Comparison of ENCODE assay signal across 9 cellular contexts in the genomic region with DNA sequence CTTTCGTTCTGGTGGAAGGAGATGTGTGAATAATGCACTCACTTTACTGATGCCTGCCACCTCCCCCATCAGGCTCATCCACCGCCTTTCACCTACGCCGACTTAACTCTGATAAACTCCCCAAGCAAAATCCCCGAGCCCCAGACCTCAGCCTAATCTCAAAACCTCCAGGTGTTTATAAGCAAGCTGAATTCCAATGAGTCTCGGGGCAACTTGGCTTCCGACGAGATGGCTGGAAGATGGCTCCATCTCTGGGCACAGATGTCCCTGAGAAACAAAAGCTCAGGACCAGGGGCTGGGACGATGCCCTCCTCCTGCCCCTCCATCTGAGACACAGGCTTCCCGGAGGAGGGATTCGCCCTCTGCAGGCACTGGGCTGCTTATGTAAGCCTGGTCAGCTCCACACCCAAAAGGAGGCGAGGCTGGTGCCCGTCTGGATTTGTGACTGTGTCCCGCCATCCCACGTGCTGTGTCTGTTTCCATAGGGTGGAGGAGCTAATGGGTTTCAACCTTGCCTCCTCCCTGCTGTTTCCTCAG.
DNase-seq lines count a peak whose midpoint lies in the region; ATAC-seq, FAIRE-seq and TF ChIP-seq lines count a peak whose summit lies in the region.
"Had no signal": no experiment of that assay in that cellular context is flagged by ENCODE, and none has a peak within 500 bp of the region (broad histone marks: within the 10 kb centered on the region; RNA-seq: fewer than 3 reads in every experiment).

No MANE protein-coding gene starts in this region.

- H3K27me3 ChIP-seq in IMR-90 (ENCODE audit: control insufficient read depth, insufficient read depth, low read length) (peaks cover 51% of the 10 kb centered on the region), muscle layer of duodenum (ENCODE audit: low read depth, low read length) (no peaks in the 10 kb centered on the region)

- FAIRE-seq in A549 (lab: Jason Lieb, UNC): no peak

- H4K8ac ChIP-seq in IMR-90 (ENCODE audit: low read depth in 2 of 2, low read length in 2 of 2): no peak overlapping the region

- no peaks in the 10 kb centered on the region for H3K9me3 ChIP-seq in A549
- H3K9me3 ChIP-seq in IMR-90 (ENCODE audit: control insufficient read depth, insufficient read depth, low read length): no peaks in the 10 kb centered on the region
- no peaks in the 10 kb centered on the region for H3K9me3 ChIP-seq in muscle layer of duodenum (ENCODE audit: control insufficient read depth in 1 of 2, low read length in 2 of 2)

- BruUV-seq in IMR-90 (replicated peaks; lab: Mats Ljungman, UMichigan): no TSS peak

- TF ChIP-seq POLR2A in A549 (IDR thresholded peaks at IDR 0.05; ENCODE audit: low read length): no peak
- TF ChIP-seq POLR2A in IMR-90 (IDR thresholded peaks at IDR 0.05; ENCODE audit: low read depth, low read length): no peak

- intact Hi-C loops in IMR-90 (cut with micrococcal nuclease): no loop called here

- 47% methylated on average over 15 of the region's 15 CpGs for WGBS in A549 (ENCODE audit: missing lambda C conversion rate)
- no CpG with 5 or more reads among the region's 15 CpGs for WGBS in IMR-90 (ENCODE audit: extremely low coverage in 2 of 2, insufficient read length in 1 of 2), 2 experiments

- TF ChIP-seq CTCF in A549 (IDR thresholded peaks at IDR 0.05): no peak
- TF ChIP-seq CTCF in IMR-90 (conservative IDR thresholded peaks at IDR 0.05; ENCODE audit: low read depth, low read length): no peak

- DNase-seq in A549 (ENCODE audit: low read depth in 1 of 2, low spot score in 1 of 2) (no peak), IMR-90 (no peak), ecto neural progenitor cell (ENCODE audit: low spot score) (peak; percentile 60), SW 1271 (lab: John Stamatoyannopoulos, UW) (no peak), globus pallidus (ENCODE audit: low spot score) (no peak)
- DNase-seq in stimulated activated CD4-positive, alpha-beta T cell treated with anti-CD3 and anti-CD28 coated beads, Interleukin-4, amount 100 ng/mL, for 24 hours: no peak
- DNase-seq: NCI-H146 had no signal

- peak overlapping the region; percentile 43 for H2AFZ ChIP-seq in IMR-90 (replicated peaks; ENCODE audit: low read length, poor library complexity)

- H3K18ac ChIP-seq in IMR-90 (ENCODE audit: low read depth, low read length): no peak overlapping the region

- H2AK5ac ChIP-seq in IMR-90 (ENCODE audit: low read depth, low read length): no peak overlapping the region

- no peak for TF ChIP-seq RAD21 in A549 (conservative IDR thresholded peaks at IDR 0.05 in 1 of 2, IDR thresholded peaks at IDR 0.05 in 1 of 2)
- TF ChIP-seq RAD21 in IMR-90 (IDR thresholded peaks at IDR 0.05; ENCODE audit: low read length): no peak

- dilution Hi-C loops in IMR-90 (cut with HindIII; ENCODE audit: low sequenced_read_pairs, unreplicated experiment): no loop called here

- H2BK5ac ChIP-seq in IMR-90 (ENCODE audit: low read depth, low read length, poor library complexity, severe bottlenecking): no peak overlapping the region

- no peak overlapping the region for H3K23ac ChIP-seq in IMR-90 (ENCODE audit: low read depth, low read length)

- H3K4me3 ChIP-seq in A549: no peak overlapping the region
- H3K4me3 ChIP-seq in IMR-90 (ENCODE audit: insufficient read depth, low read depth, low read length): no peak overlapping the region
- peak overlapping the region; percentile 52 to 57 for H3K4me3 ChIP-seq in muscle layer of duodenum (ENCODE audit: low read depth in 1 of 2, low read length in 2 of 2)

- H2BK15ac ChIP-seq in IMR-90 (ENCODE audit: low read depth, low read length): no peak overlapping the region

- no peak overlapping the region for H4K5ac ChIP-seq in IMR-90 (ENCODE audit: low read depth, low read length)

- no peak overlapping the region for H3K4ac ChIP-seq in IMR-90 (ENCODE audit: low read depth, low read length)

- no peak overlapping the region for H3K56ac ChIP-seq in IMR-90 (ENCODE audit: extremely low read depth, insufficient read depth, low read length)

- no peak overlapping the region for H3K4me2 ChIP-seq in A549
- H3K4me2 ChIP-seq in IMR-90 (ENCODE audit: low read depth, low read length): peak overlapping the region; percentile 40; the same call in 1 of the 2 replicates

- H3K27ac ChIP-seq in A549 (no peak overlapping the region), IMR-90 (ENCODE audit: insufficient read depth, low read length) (no peak overlapping the region), muscle layer of duodenum (ENCODE audit: low read length) (no peak overlapping the region)

- H3K9ac ChIP-seq in IMR-90 (ENCODE audit: low read depth, low read length): no peak overlapping the region

- H3K36me3 ChIP-seq in IMR-90 (ENCODE audit: control insufficient read depth, insufficient read depth, low read length) (no peaks in the 10 kb centered on the region), muscle layer of duodenum (ENCODE audit: control insufficient read depth in 1 of 2, insufficient read depth in 2 of 2, low read length in 2 of 2) (no peaks in the 10 kb centered on the region)

- H3K79me1 ChIP-seq in IMR-90 (ENCODE audit: low read depth in 1 of 2, low read length in 2 of 2): no peaks in the 10 kb centered on the region

- no peak overlapping the region; the same call in 1 of the 2 replicates for H3K14ac ChIP-seq in IMR-90 (replicated peaks; ENCODE audit: low read depth, low read length)

- POLR2A ChIA-PET in A549 (lab: Yijun Ruan, JAX): no interaction called here
- POLR2A ChIA-PET in IMR-90 (lab: Charles Lee; ENCODE audit: unreplicated experiment): no interaction called here

- ATAC-seq in A549 (peak; percentile 37 to 68; a peak in 3 of 6 replicates), IMR-90 (ENCODE audit: low read depth) (no peak), HG03469 (IDR thresholded peaks at IDR 0.05; ENCODE audit: unreplicated experiment) (no peak)

- in situ Hi-C loops in IMR-90 (cut with MboI; ENCODE audit: low sequenced_read_pairs): no loop called here

- TF ChIP-seq EP300 in A549 (IDR thresholded peaks at IDR 0.05): no peak

- H3K4me1 ChIP-seq in A549 (peaks cover 12% of the 10 kb centered on the region; the same call in 1 of the 3 replicates), IMR-90 (ENCODE audit: control insufficient read depth, insufficient read depth, low read length) (no peaks in the 10 kb centered on the region), muscle layer of duodenum (ENCODE audit: control insufficient read depth in 1 of 2, insufficient read depth in 2 of 2, low read length in 2 of 2) (peaks cover 5 to 10% of the 10 kb centered on the region in 2 donors)

- H2AK9ac ChIP-seq in IMR-90 (replicated peaks; ENCODE audit: low read depth, low read length, poor library complexity): peak overlapping the region; percentile 72

- H2BK120ac ChIP-seq in IMR-90 (ENCODE audit: low read depth, low read length): no peak overlapping the region

- no peaks in the 10 kb centered on the region for H3K9me1 ChIP-seq in IMR-90 (ENCODE audit: insufficient read depth, low read length)

- H4K20me1 ChIP-seq in IMR-90 (ENCODE audit: insufficient read depth, low read length): no peaks in the 10 kb centered on the region

- CTCF ChIA-PET in A549 (lab: Yijun Ruan, JAX) (interaction anchor here (0.9 to 2.3 kb wide), 6 partner anchors 10 to 445 kb away, joined by 3 to 10 read pairs (median 4); no protein-coding TSS in a partner anchor), IMR-90 (lab: Yijun Ruan, JAX) (interaction anchor here (0.5 to 0.6 kb wide), 2 partner anchors 248 to 434 kb away, joined by 3 to 5 read pairs; no protein-coding TSS in a partner anchor)

- no peak overlapping the region for H4K91ac ChIP-seq in IMR-90 (ENCODE audit: insufficient read depth, low read depth, low read length)

- no peak overlapping the region for H2BK20ac ChIP-seq in IMR-90 (ENCODE audit: low read depth, low read length)

TF ChIP-seq in A549, 52 proteins besides CTCF, POLR2A, EP300 and RAD21:
- TF ChIP-seq, protein P1, sequence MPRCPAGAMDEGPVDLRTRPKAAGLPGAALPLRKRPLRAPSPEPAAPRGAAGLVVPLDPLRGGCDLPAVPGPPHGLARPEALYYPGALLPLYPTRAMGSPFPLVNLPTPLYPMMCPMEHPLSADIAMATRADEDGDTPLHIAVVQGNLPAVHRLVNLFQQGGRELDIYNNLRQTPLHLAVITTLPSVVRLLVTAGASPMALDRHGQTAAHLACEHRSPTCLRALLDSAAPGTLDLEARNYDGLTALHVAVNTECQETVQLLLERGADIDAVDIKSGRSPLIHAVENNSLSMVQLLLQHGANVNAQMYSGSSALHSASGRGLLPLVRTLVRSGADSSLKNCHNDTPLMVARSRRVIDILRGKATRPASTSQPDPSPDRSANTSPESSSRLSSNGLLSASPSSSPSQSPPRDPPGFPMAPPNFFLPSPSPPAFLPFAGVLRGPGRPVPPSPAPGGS (IDR thresholded peaks at IDR 0.05): no peak
- TF ChIP-seq KDM1A (IDR thresholded peaks at IDR 0.05; ENCODE audit: low read depth) (no peak), CHD4 (IDR thresholded peaks at IDR 0.05; ENCODE audit: borderline replicate concordance) (no peak)
- TF ChIP-seq, protein P2, sequence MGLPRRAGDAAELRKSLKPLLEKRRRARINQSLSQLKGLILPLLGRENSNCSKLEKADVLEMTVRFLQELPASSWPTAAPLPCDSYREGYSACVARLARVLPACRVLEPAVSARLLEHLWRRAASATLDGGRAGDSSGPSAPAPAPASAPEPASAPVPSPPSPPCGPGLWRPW (IDR thresholded peaks at IDR 0.05): no peak

TF ChIP-seq in IMR-90, 13 proteins besides CTCF, POLR2A, EP300 and RAD21:
- TF ChIP-seq CEBPB (IDR thresholded peaks at IDR 0.05; ENCODE audit: low read depth, low read length) (no peak), MAFK (IDR thresholded peaks at IDR 0.05; ENCODE audit: low read depth, low read length) (no peak), RCOR1 (IDR thresholded peaks at IDR 0.05; ENCODE audit: insufficient replicate concordance, low read length) (no peak)

Comparison
In these comparisons a context has a peak if more than half of its experiments do, and no peak if none do; other contexts are left out.
1. ATAC-seq: peak in A549 (2 of 2); none in IMR-90 (single experiment) and HG03469 (single experiment).
2. H3K4me3 ChIP-seq: peak in muscle layer of duodenum (2 of 2); none in A549 (single experiment) and IMR-90 (single experiment).